Comparison of ENCODE assay signal across 9 cellular contexts in genomic region chr19:39031368-39032163, GRCh38. TPM values are rescaled to one million over a fixed set of nuclear protein-coding genes. Genes with fewer than 3 reads are reported as not detected.
DNase-seq lines count a peak whose midpoint lies in the region; ATAC-seq and TF ChIP-seq lines count a peak whose summit lies in the region.
"Had no signal": no experiment of that assay in that cellular context is flagged by ENCODE, and none has a peak within 500 bp of the region (broad histone marks: within the 10 kb centered on the region; RNA-seq: fewer than 3 reads in every experiment).

No MANE protein-coding gene starts in this region.

- no peak for TF ChIP-seq CTCF in OCI-LY3 (IDR thresholded peaks at IDR 0.05; ENCODE audit: low read depth, low read length)

- peak overlapping the region; percentile 100 for H3K4me2 ChIP-seq in OCI-LY3 (ENCODE audit: low read length)

- H3K79me2 ChIP-seq in OCI-LY3 (ENCODE audit: low read length), result peaks cover 10% of the 10 kb centered on the region; the same call in 1 of the 2 replicates

- H4K20me1 ChIP-seq in OCI-LY3 (ENCODE audit: insufficient read depth, low read length), result no peaks in the 10 kb centered on the region

- H3K4me1 ChIP-seq in ES-I3 (ENCODE audit: insufficient read depth, low read length) (no peaks in the 10 kb centered on the region), OCI-LY3 (ENCODE audit: low read length) (peaks cover 26% of the 10 kb centered on the region)

- H3K9ac ChIP-seq in ES-I3 (ENCODE audit: low read depth, low read length) (peak overlapping the region; percentile 51), OCI-LY3 (ENCODE audit: low read length) (peak overlapping the region; percentile 95)

- H3K27ac ChIP-seq in OCI-LY3 (ENCODE audit: low read length), result peak overlapping the region; percentile 77

- peaks cover 10% of the 10 kb centered on the region; the same call in 1 of the 2 replicates for H3K36me3 ChIP-seq in ES-I3 (ENCODE audit: insufficient read depth, low read length)
- H3K36me3 ChIP-seq in OCI-LY3 (replicated peaks; ENCODE audit: low read depth, low read length), result peaks cover 21% of the 10 kb centered on the region

- peak overlapping the region; percentile 91 for H3K4me3 ChIP-seq in OCI-LY3 (ENCODE audit: low read length)

- ATAC-seq in HG03432 (IDR thresholded peaks at IDR 0.05; ENCODE audit: unreplicated experiment), result peak; percentile 62
- ATAC-seq in GM19455 (IDR thresholded peaks at IDR 0.05; ENCODE audit: unreplicated experiment), result no peak

- H3K9me3 ChIP-seq in ES-I3 (ENCODE audit: control insufficient read depth, insufficient read depth, low read length), result peaks cover 5% of the 10 kb centered on the region; the same call in 1 of the 2 replicates
- H3K9me3 ChIP-seq in OCI-LY3 (ENCODE audit: insufficient read depth, low read length), result peaks cover 11% of the 10 kb centered on the region; the same call in 1 of the 2 replicates

- DNase-seq in activated T-cell treated with anti-CD3 and anti-CD28 coated beads, Interleukin-2, amount 50 U/mL, for 1 hour, result peak; percentile 76
- DNase-seq in erythroblast (lab: John Stamatoyannopoulos, UW), result peak; percentile 58 to 62
- peak; percentile 94 for DNase-seq in mucosa of gallbladder (ENCODE audit: low spot score)
- peak; percentile 75 for DNase-seq in stimulated activated CD8-positive, alpha-beta memory T cell treated with anti-CD3 and anti-CD28 coated beads, Interleukin-4, amount 100 ng/mL, for 24 hours (ENCODE audit: low read depth)

- no peaks in the 10 kb centered on the region for H3K27me3 ChIP-seq in OCI-LY3 (ENCODE audit: low read depth, low read length)

- TF ChIP-seq POLR2A in erythroblast (IDR thresholded peaks at IDR 0.05; ENCODE audit: low read length), result no peak

- H2AFZ ChIP-seq in OCI-LY3 (ENCODE audit: low read depth, low read length), result peak overlapping the region; percentile 39; the same call in 1 of the 2 replicates

RNA-seq across cellular contexts. Expression of gene FBXO27, which starts 0.8 kb away (rescaled TPM):
- total RNA-seq in mucosa of gallbladder, result 28.1 TPM

RNA-seq across cellular contexts. Expression of gene ACP7, which starts 52.6 kb away (rescaled TPM):
- total RNA-seq in mucosa of gallbladder, result 7.3 TPM
- total RNA-seq: subcutaneous adipose tissue had no signal

RNA-seq across cellular contexts. Expression of gene FBXO17, which starts 56.0 kb away (rescaled TPM):
- total RNA-seq in mucosa of gallbladder, result 19.1 TPM
